ENCODE assay signal across 26 cellular contexts in the genomic region with DNA sequence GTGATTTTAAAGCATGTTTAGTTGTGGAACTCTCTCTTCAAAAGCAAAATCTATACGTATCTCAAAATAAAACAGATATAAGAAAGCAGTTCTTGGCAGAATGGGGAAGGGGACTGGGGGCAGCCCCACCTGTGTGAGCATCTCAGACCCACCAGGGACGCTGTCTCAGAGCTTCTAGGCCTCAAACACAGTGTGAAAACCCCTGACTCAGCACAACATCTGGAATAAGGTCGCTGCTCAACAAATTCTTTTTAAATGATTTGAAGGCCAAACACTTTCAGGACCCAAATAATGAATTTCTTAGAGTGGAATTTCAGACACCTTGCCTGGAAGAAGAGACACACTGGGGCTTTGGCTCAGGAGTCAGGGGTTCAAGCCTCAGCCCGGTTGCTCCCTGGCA. TPM values are rescaled to one million over a fixed set of nuclear protein-coding genes. Genes with fewer than 3 reads are reported as not detected.
"Had no signal": no experiment of that assay in that cellular context is flagged by ENCODE, and none has a peak within 500 bp of the region (broad histone marks: within the 10 kb centered on the region; RNA-seq: fewer than 3 reads in every experiment).

No MANE protein-coding gene starts in this region.

- H3K27me3 ChIP-seq: dorsolateral prefrontal cortex, gastrocnemius medialis, hepatocyte, neural progenitor cell, right atrium auricular region, sigmoid colon, testis, upper lobe of left lung had no signal

- H3K36me3 ChIP-seq: gastrocnemius medialis, neural progenitor cell, right atrium auricular region, sigmoid colon, tibial artery, upper lobe of left lung had no signal

- DNase-seq: dorsolateral prefrontal cortex; effector CD4-positive, alpha-beta T cell; foreskin fibroblast; gastrocnemius medialis; head of caudate nucleus; kidney; mesendoderm; midbrain; naive thymus-derived CD4-positive, alpha-beta T cell; sigmoid colon; stimulated activated CD4-positive, alpha-beta T cell treated with anti-CD3 and anti-CD28 coated beads, Interleukin-4, amount 100 ng/mL, for 4 hours; stimulated activated naive CD8-positive, alpha-beta T cell treated with anti-CD3 and anti-CD28 coated beads, Interleukin-15, Interleukin-2, amounts not matched to agents 100 U/mL and 50 U/mL, for 24 hours; substantia nigra; testis; tibial artery; upper lobe of left lung had no signal

- H3K4me3 ChIP-seq: dorsolateral prefrontal cortex, gastrocnemius medialis, hepatocyte, lung, neural progenitor cell, right atrium auricular region, sigmoid colon, testis, tibial artery, upper lobe of left lung had no signal

- H3K9me3 ChIP-seq: gastrocnemius medialis, right atrium auricular region, sigmoid colon, testis, tibial artery, upper lobe of left lung had no signal

- ATAC-seq: gastrocnemius medialis; left lobe of liver; naive thymus-derived CD4-positive, alpha-beta T cell; stimulated activated memory B cell treated with anti-CD40 and anti-IgM and Interleukin-4, amounts not matched to agents 10 μg/mL and 1 μg/mL and 100 μg/mL, for 72 hours; stimulated activated naive CD8-positive, alpha-beta T cell treated with anti-CD3 and anti-CD28 coated beads, Interleukin-15, Interleukin-2, amounts not matched to agents 100 U/mL and 50 U/mL, for 24 hours had no signal

- H3K27ac ChIP-seq: dorsolateral prefrontal cortex, gastrocnemius medialis, hepatocyte, neural progenitor cell, parathyroid adenoma, right atrium auricular region, sigmoid colon, testis, tibial artery, upper lobe of left lung had no signal

RNA-seq across cellular contexts. Expression of a gene that starts 27.1 kb away (rescaled TPM):
- total RNA-seq: gastrocnemius medialis; glomerular endothelial cell; naive thymus-derived CD4-positive, alpha-beta T cell; osteoblast; sigmoid colon; skeletal muscle tissue had no signal
